ENCODE assay signal across 25 cellular contexts in genomic region chr1:180892675-180893074, GRCh38. TPM values are rescaled to one million over a fixed set of nuclear protein-coding genes. Genes with fewer than 3 reads are reported as not detected.
"Had no signal": no experiment of that assay in that cellular context is flagged by ENCODE, and none has a peak within 500 bp of the region (broad histone marks: within the 10 kb centered on the region; RNA-seq: fewer than 3 reads in every experiment).

No MANE protein-coding gene starts in this region.

- H3K9me3 ChIP-seq: MG63, SJCRH30 had no signal

- H3K36me3 ChIP-seq: MG63, SJCRH30 had no signal

- ATAC-seq: Panc1, PC-3, SK-N-SH treated with all-trans-retinoic acid at 6 μM for 48 hours had no signal

- H3K4me1 ChIP-seq: SJCRH30 had no signal

- H3K4me3 ChIP-seq: MG63, SJCRH30 had no signal

- DNase-seq: IMR-90, Karpas-422, KG1, MG63, NCI-H1092, NCI-H1105 treated with DMSO at 0.1 percent for 48 hours, NCI-H1417 treated with DMSO at 0.1 percent for 48 hours, NCI-H146, NCI-H1694 treated with DMSO at 0.1 percent for 48 hours, NCI-H1930, NCI-H2081, NCI-H2107, NCI-H226, NCI-H446, NCI-H510A, NCI-H524 treated with DMSO at 0.1 percent for 48 hours, NCI-H69, NCI-H774, PC-3, SHP77 treated with DMSO at 0.1 percent for 48 hours, SJCRH30 had no signal

- H3K27me3 ChIP-seq: MG63, SJCRH30 had no signal

- H3K27ac ChIP-seq: HL-60, RWPE1, SJCRH30 had no signal

RNA-seq across cellular contexts. Expression of gene KIAA1614, which starts 20.0 kb away (rescaled TPM):
- total RNA-seq: PC-3 had no signal
